In the genomic region with DNA sequence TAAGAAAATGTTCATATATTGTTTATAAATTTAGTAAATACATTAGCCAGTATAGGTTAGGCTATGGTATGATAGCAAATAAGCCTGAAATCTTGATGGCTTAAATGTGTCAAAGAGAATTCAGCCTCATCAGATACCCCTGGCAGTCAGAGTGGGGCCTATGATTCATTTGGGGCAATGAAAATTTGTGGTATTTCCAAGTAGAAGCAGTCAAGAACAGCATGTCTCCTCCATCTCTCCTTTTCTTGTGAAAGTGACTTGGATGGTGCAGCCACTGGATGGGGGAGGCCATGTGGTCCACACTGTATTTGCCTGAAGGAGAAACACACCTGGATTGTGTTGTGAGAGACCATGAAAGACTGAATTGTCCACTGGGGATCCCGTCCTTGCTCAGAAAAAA, we compare ENCODE assay signal across 20 cellular contexts.
"Had no signal": no experiment of that assay in that cellular context is flagged by ENCODE, and none has a peak within 500 bp of the region (broad histone marks: within the 10 kb centered on the region; RNA-seq: fewer than 3 reads in every experiment).

No MANE protein-coding gene starts in this region.

- H3K9ac ChIP-seq: parathyroid adenoma had no signal

- H2AFZ ChIP-seq: parathyroid adenoma had no signal

- H3K9me3 ChIP-seq: body of pancreas, neutrophil, transverse colon, uterus had no signal

- H3K4me3 ChIP-seq: body of pancreas, coronary artery, lung, transverse colon, uterus had no signal

- H3K36me3 ChIP-seq: neutrophil, transverse colon, uterus had no signal

- DNase-seq: activated B cell treated with CpG ODN at 0.5 μM for 24 hours; activated CD4-positive, alpha-beta T cell treated with anti-CD3 and anti-CD28 coated beads, Interleukin-2, amount 10 ng/mL, durations not matched to agents 7 days and 5 days; activated naive CD4-positive, alpha-beta T cell treated with anti-CD3 and anti-CD28 coated beads, Interleukin-2, amount 10 ng/mL, durations not matched to agents 7 days and 5 days; activated T-cell treated with anti-CD3 and anti-CD28 coated beads, Interleukin-2, amount 50 U/mL, for 1 hour; amniotic stem cell; body of pancreas; erythroblast; kidney; stimulated activated naive CD4-positive, alpha-beta T cell treated with Interleukin-2 at 50 U/mL for 16 hours; T-cell; T-helper 9 cell; transverse colon; uterus had no signal

- ATAC-seq: body of pancreas, left lobe of liver, sciatic nerve, SK-N-SH treated with all-trans-retinoic acid at 6 μM for 48 hours, T-cell had no signal

- H3K27me3 ChIP-seq: body of pancreas, neutrophil, transverse colon, uterus had no signal

- H3K4me1 ChIP-seq: body of pancreas, parathyroid adenoma, transverse colon, uterus had no signal

- H3K79me2 ChIP-seq: parathyroid adenoma had no signal

- H3K27ac ChIP-seq: body of pancreas, coronary artery, neutrophil, parathyroid adenoma, transverse colon, uterus had no signal
